Comparison of ENCODE assay signal across 8 cellular contexts in genomic region chr6:135182993-135183531, GRCh38. TPM values are rescaled to one million over a fixed set of nuclear protein-coding genes. Genes with fewer than 3 reads are reported as not detected.
DNase-seq lines count a peak whose midpoint lies in the region; ATAC-seq lines count a peak whose summit lies in the region.

No MANE protein-coding gene starts in this region.

- H3K27ac Mint-ChIP-seq in activated T-helper 1 cell treated with anti-CD3 and anti-CD28 coated beads, Interleukin-12 subunit alpha, Interleukin-12 subunit beta, Interleukin-2, Interleukin-4 antibody, amounts not matched to agents 30 ng/mL and 10 ng/mL and 1 ng/mL, durations not matched to agents 14 hours and 24 hours and 36 hours, result peak overlapping the region; percentile 95

- peaks cover 20 to 23% (median 21%) of the 10 kb centered on the region in 3 donors for H3K4me1 ChIP-seq in skeletal muscle tissue (ENCODE audit: control insufficient read depth in 3 of 3, insufficient read depth in 3 of 3, low read length in 3 of 3)

- H3K36me3 Mint-ChIP-seq in activated T-helper 1 cell treated with anti-CD3 and anti-CD28 coated beads, Interleukin-12 subunit alpha, Interleukin-12 subunit beta, Interleukin-2, Interleukin-4 antibody, amounts not matched to agents 30 ng/mL and 10 ng/mL and 1 ng/mL, durations not matched to agents 14 hours and 24 hours and 36 hours (ENCODE audit: low read depth), result peaks cover 22% of the 10 kb centered on the region

- peaks cover 46% of the 10 kb centered on the region for H3K4me1 Mint-ChIP-seq in activated T-helper 1 cell treated with anti-CD3 and anti-CD28 coated beads, Interleukin-12 subunit alpha, Interleukin-12 subunit beta, Interleukin-2, Interleukin-4 antibody, amounts not matched to agents 30 ng/mL and 10 ng/mL and 1 ng/mL, durations not matched to agents 14 hours and 24 hours and 36 hours (ENCODE audit: low read depth)

- DNase-seq in SIG-M5 treated with dmso at 0.1 percent for 504 hours (lab: John Stamatoyannopoulos, UW; ENCODE audit: unreplicated experiment) (peak; percentile 42), SIG-M5 (lab: John Stamatoyannopoulos, UW) (no peak), NOMO-1 (lab: John Stamatoyannopoulos, UW; ENCODE audit: unreplicated experiment in 2 of 2) (peak; percentile 71 to 76), left cardiac atrium (no peak), GOT3 (lab: John Stamatoyannopoulos, UW) (no peak)
- peak; percentile 72 for DNase-seq in activated T-helper 1 cell treated with anti-CD3 and anti-CD28 coated beads, Interleukin-12 subunit alpha, Interleukin-12 subunit beta, Interleukin-2, Interleukin-4 antibody, amounts not matched to agents 30 ng/mL and 10 ng/mL and 1 ng/mL, durations not matched to agents 14 hours and 24 hours and 36 hours (ENCODE audit: low spot score)

- no peaks in the 10 kb centered on the region for H3K27me3 Mint-ChIP-seq in activated T-helper 1 cell treated with anti-CD3 and anti-CD28 coated beads, Interleukin-12 subunit alpha, Interleukin-12 subunit beta, Interleukin-2, Interleukin-4 antibody, amounts not matched to agents 30 ng/mL and 10 ng/mL and 1 ng/mL, durations not matched to agents 14 hours and 24 hours and 36 hours (ENCODE audit: insufficient read depth)

- H3K9ac ChIP-seq in skeletal muscle tissue (ENCODE audit: low read depth in 1 of 3, low read length in 3 of 3), result peak overlapping the region in 2 of 3 donors; percentile 33 to 36

- peak; percentile 39 for ATAC-seq in HG03103 (IDR thresholded peaks at IDR 0.05; ENCODE audit: low read depth, unreplicated experiment)
- peak; percentile 13 to 51 for ATAC-seq in left cardiac atrium

- H3K9me3 Mint-ChIP-seq in activated T-helper 1 cell treated with anti-CD3 and anti-CD28 coated beads, Interleukin-12 subunit alpha, Interleukin-12 subunit beta, Interleukin-2, Interleukin-4 antibody, amounts not matched to agents 30 ng/mL and 10 ng/mL and 1 ng/mL, durations not matched to agents 14 hours and 24 hours and 36 hours, result no peaks in the 10 kb centered on the region

- H3K27me3 ChIP-seq in skeletal muscle tissue (ENCODE audit: control insufficient read depth in 3 of 3, insufficient read depth in 3 of 3, low read length in 3 of 3), result peaks cover 20 to 48% (median 36%) of the 10 kb centered on the region in 3 donors

- intact Hi-C loops in activated T-helper 1 cell treated with anti-CD3 and anti-CD28 coated beads, Interleukin-12 subunit alpha, Interleukin-12 subunit beta, Interleukin-2, Interleukin-4 antibody, amounts not matched to agents 30 ng/mL and 10 ng/mL and 1 ng/mL, durations not matched to agents 14 hours and 24 hours and 36 hours (cut with micrococcal nuclease), result loop anchor here (1.0 to 10.0 kb wide), 13 partner anchors 13 to 1106 kb away; partner anchors contain the start of genes BCLAF1, HBS1L and MTFR2
- intact Hi-C loops in left cardiac atrium (cut with DNase I), result no loop called here

- H3K9me3 ChIP-seq in skeletal muscle tissue (ENCODE audit: control insufficient read depth in 3 of 3, low read length in 3 of 3), result no peaks in the 10 kb centered on the region

- no peak overlapping the region for H3K27ac ChIP-seq in skeletal muscle tissue (ENCODE audit: low read depth, low read length)

- H3K4me3 Mint-ChIP-seq in activated T-helper 1 cell treated with anti-CD3 and anti-CD28 coated beads, Interleukin-12 subunit alpha, Interleukin-12 subunit beta, Interleukin-2, Interleukin-4 antibody, amounts not matched to agents 30 ng/mL and 10 ng/mL and 1 ng/mL, durations not matched to agents 14 hours and 24 hours and 36 hours, result peak overlapping the region; percentile 97

- H3K4me3 ChIP-seq in skeletal muscle tissue (ENCODE audit: low read length in 3 of 3), result peak overlapping the region; percentile 39 to 72 (median 53)

- H3K36me3 ChIP-seq in skeletal muscle tissue (ENCODE audit: control insufficient read depth in 3 of 3, insufficient read depth in 3 of 3, low read length in 3 of 3), result no peaks in the 10 kb centered on the region

RNA-seq across cellular contexts. Expression of gene MYB, which starts 2.0 kb away (rescaled TPM):
- total RNA-seq in activated T-helper 1 cell treated with anti-CD3 and anti-CD28 coated beads, Interleukin-12 subunit alpha, Interleukin-12 subunit beta, Interleukin-2, Interleukin-4 antibody, amounts not matched to agents 30 ng/mL and 10 ng/mL and 1 ng/mL, durations not matched to agents 14 hours and 24 hours and 36 hours, result 57.3 and 60.4 TPM in 2 replicates
- total RNA-seq in left cardiac atrium (under 1 TPM in 1 of 2 donors, not detected in 1; 0.24 TPM), skeletal muscle tissue (0.52 TPM)

Comparison
In these comparisons a context has a peak if more than half of its experiments do, and no peak if none do; other contexts are left out.
1. DNase-seq: peak in SIG-M5 treated with dmso at 0.1 percent for 504 hours (single experiment), NOMO-1 (2 of 2) and activated T-helper 1 cell treated with anti-CD3 and anti-CD28 coated beads, Interleukin-12 subunit alpha, Interleukin-12 subunit beta, Interleukin-2, Interleukin-4 antibody, amounts not matched to agents 30 ng/mL and 10 ng/mL and 1 ng/mL, durations not matched to agents 14 hours and 24 hours and 36 hours (single experiment); none in SIG-M5 (single experiment), left cardiac atrium (single experiment) and GOT3 (single experiment).
2. RNA of gene MYB, which starts 2.0 kb away (total RNA-seq): 57.3 to 60.4 TPM in activated T-helper 1 cell treated with anti-CD3 and anti-CD28 coated beads, Interleukin-12 subunit alpha, Interleukin-12 subunit beta, Interleukin-2, Interleukin-4 antibody, amounts not matched to agents 30 ng/mL and 10 ng/mL and 1 ng/mL, durations not matched to agents 14 hours and 24 hours and 36 hours; 0.52 TPM in skeletal muscle tissue (single experiment) and 0.24 TPM in left cardiac atrium; every median in the first group is over 10 times any median in the second.